9 cellular contexts compared by ENCODE assay signal in genomic region chr3:133477497-133477896, GRCh38.
A peak's percentile ranks its signal among the peaks of the same experiment; 100 is the strongest.
DNase-seq lines count a peak whose midpoint lies in the region; ATAC-seq, FAIRE-seq and TF ChIP-seq lines count a peak whose summit lies in the region.
"Had no signal": no experiment of that assay in that cellular context is flagged by ENCODE, and none has a peak within 500 bp of the region (broad histone marks: within the 10 kb centered on the region; RNA-seq: fewer than 3 reads in every experiment).

No MANE protein-coding gene starts in this region.

- RAD21 ChIA-PET in GM12878 (lab: Charles Lee; ENCODE audit: unreplicated experiment) = interaction anchor here (1.0 to 1.3 kb wide), 2 partner anchors 10 to 11 kb away, joined by 3 to 5 read pairs; no protein-coding TSS in a partner anchor

- POLR2A ChIA-PET in GM12878 (lab: Charles Lee) = interaction anchor here (2.3 to 5.9 kb wide), 2 partner anchors 10 to 96 kb away, joined by 13 to 38 read pairs; partner anchors contain the start of gene CDV3

- H3K27ac Mint-ChIP-seq in Calu3 (ENCODE audit: unreplicated experiment) = no peak overlapping the region

- 0 out of 4 replicates have a peak, but pooled peaks of 1 of the 2 experiments have one; percentile 12 for TF ChIP-seq EP300 in GM12878 (IDR thresholded peaks at IDR 0.05; ENCODE audit: borderline replicate concordance in 1 of 2, control insufficient read depth in 1 of 2, low read depth in 2 of 2, low read length in 2 of 2)

- in situ Hi-C loops in GM12878 (cut with MboI) = no loop called here

- peak overlapping the region; percentile 97 for H3K27ac ChIP-seq in GM12878 (ENCODE audit: control insufficient read depth, insufficient read depth)
- H3K27ac ChIP-seq: parathyroid adenoma had no signal

- BruUV-seq in GM12878 (replicated peaks; lab: Mats Ljungman, UMichigan) = no TSS peak
- BruUV-seq in Calu3 (replicated peaks; lab: Mats Ljungman, UMichigan) = no TSS peak

- DNase-seq in GM18507 (ENCODE audit: extremely low spot score, insufficient read length, low read depth) (no peak), GM12878 (ENCODE audit: low read depth, low spot score) (peak; percentile 82), Calu3 (no peak), NCI-H226 (no peak), left cardiac atrium (no peak), NCI-H510A (lab: John Stamatoyannopoulos, UW) (no peak)

- no peaks in the 10 kb centered on the region for H3K27me3 Mint-ChIP-seq in Calu3 (ENCODE audit: unreplicated experiment)

- peak overlapping the region; percentile 63 for H3K9ac ChIP-seq in GM12878 (ENCODE audit: control insufficient read depth, insufficient read depth, low read length)
- H3K9ac ChIP-seq: parathyroid adenoma had no signal

- no peak overlapping the region for H3K4me3 Mint-ChIP-seq in Calu3 (ENCODE audit: low read depth, unreplicated experiment)

- ATAC-seq in GM21447 (IDR thresholded peaks at IDR 0.05; ENCODE audit: unreplicated experiment) (peak; percentile 38), HG03159 (IDR thresholded peaks at IDR 0.05; ENCODE audit: unreplicated experiment) (peak; percentile 54), GM12878 (peak; percentile 60), left cardiac atrium (no peak)

- peaks cover 10% of the 10 kb centered on the region for H3K79me2 ChIP-seq in GM12878 (ENCODE audit: control insufficient read depth, insufficient read depth, low read length)
- H3K79me2 ChIP-seq: parathyroid adenoma had no signal

- H3K4me3 ChIP-seq in GM12878 = no peak overlapping the region; the same call in 1 of the 2 replicates

- H4K20me1 ChIP-seq in GM12878 (ENCODE audit: control insufficient read depth, insufficient read depth) = no peaks in the 10 kb centered on the region

- no peaks in the 10 kb centered on the region; a peak in 1 of 4 replicates for H3K36me3 ChIP-seq in GM12878 (ENCODE audit: control insufficient read depth in 2 of 2, insufficient read depth in 2 of 2, low read length in 1 of 2)

- no peaks in the 10 kb centered on the region for H3K9me3 Mint-ChIP-seq in Calu3 (ENCODE audit: low read depth, unreplicated experiment)

- H3K4me1 Mint-ChIP-seq in Calu3 (ENCODE audit: low read depth, unreplicated experiment) = peaks cover 16% of the 10 kb centered on the region

- H3K4me2 ChIP-seq in GM12878 (ENCODE audit: control insufficient read depth, insufficient read depth) = peak overlapping the region; percentile 64

- TF ChIP-seq RAD21 in GM12878 (IDR thresholded peaks at IDR 0.05; ENCODE audit: insufficient read depth, low read depth, low read length) = no peak

- CTCF ChIA-PET in GM12878 (lab: Yijun Ruan, JAX) (interaction anchor here (1.0 to 5.4 kb wide), 5 partner anchors 10 to 101 kb away, joined by 3 to 44 read pairs (median 4); partner anchors contain the start of gene CDV3), Calu3 (lab: Charles Lee) (no interaction called here)

- peaks cover 7% of the 10 kb centered on the region for H3K36me3 Mint-ChIP-seq in Calu3 (ENCODE audit: insufficient read depth, unreplicated experiment)

- no peak for TF ChIP-seq CTCF in GM12878 (IDR thresholded peaks at IDR 0.05 in 2 of 3, conservative IDR thresholded peaks at IDR 0.05 in 1 of 3; ENCODE audit: control insufficient read depth in 2 of 3, extremely low read depth in 1 of 3, insufficient read depth in 1 of 3, low read depth in 3 of 3, low read length in 3 of 3)
- TF ChIP-seq CTCF in Calu3 (IDR thresholded peaks at IDR 0.05; ENCODE audit: unreplicated experiment) = no peak

- no peak overlapping the region for H2AFZ ChIP-seq in GM12878 (ENCODE audit: control insufficient read depth, low read depth, low read length)

- H3K9me3 ChIP-seq in GM12878 (replicated peaks; ENCODE audit: control insufficient read depth, insufficient read depth, low read length) = no peaks in the 10 kb centered on the region

- H3K4me1 ChIP-seq in GM12878 (ENCODE audit: control insufficient read depth, insufficient read depth, low read length) = peaks cover 65% of the 10 kb centered on the region

- no peak for TF ChIP-seq POLR2A in GM12878 (IDR thresholded peaks at IDR 0.05; ENCODE audit: low read depth, low read length)

- FAIRE-seq in GM18507 (lab: Jason Lieb, UNC) = peak; percentile 87
- FAIRE-seq in GM12878 (lab: Jason Lieb, UNC) = no peak

- intact Hi-C loops in GM12878 (cut with micrococcal nuclease; ENCODE audit: unreplicated experiment) = loop anchor here (5.0 kb wide), 1 partner anchor 145 kb away; no protein-coding TSS in a partner anchor
- intact Hi-C loops in Calu3 (cut with micrococcal nuclease; ENCODE audit: unreplicated experiment) = no loop called here
- intact Hi-C loops in left cardiac atrium (cut with DNase I) = no loop called here

- SMC1A ChIA-PET in GM12878 (lab: Charles Lee; ENCODE audit: uncharacterized antibody, unreplicated experiment) = interaction anchor here (0.8 to 20.9 kb wide), 8 partner anchors 12 to 101 kb away, joined by 4 to 380 read pairs (median 8); partner anchors contain the start of gene CDV3

- H3K27me3 ChIP-seq in GM12878 (replicated peaks in 1 of 2; ENCODE audit: control insufficient read depth in 2 of 2, insufficient read depth in 2 of 2, low read length in 1 of 2) = no peaks in the 10 kb centered on the region

TF ChIP-seq in GM12878, 131 proteins besides CTCF, POLR2A, EP300 and RAD21:
- 0 out of 2 replicates have a peak, but pooled peaks have one; percentile 56 for TF ChIP-seq NFIC (IDR thresholded peaks at IDR 0.05; ENCODE audit: low read depth, low read length)
- 0 out of 2 replicates have a peak, but pooled peaks have one; percentile 22 for TF ChIP-seq TAF1 (IDR thresholded peaks at IDR 0.05; ENCODE audit: borderline replicate concordance, low read depth, low read length)
- peak; percentile 72 for TF ChIP-seq CREM (IDR thresholded peaks at IDR 0.05; ENCODE audit: low read depth)
- TF ChIP-seq CREB1 (IDR thresholded peaks at IDR 0.05; ENCODE audit: low read depth) = peak; percentile 77
- peak; percentile 49; the same call in 1 of the 2 replicates for TF ChIP-seq TCF12 (IDR thresholded peaks at IDR 0.05; ENCODE audit: low read depth, low read length)
- TF ChIP-seq ZNF217 (IDR thresholded peaks at IDR 0.05) = no peak
- no peak for TF ChIP-seq TCF7 (IDR thresholded peaks at IDR 0.05; ENCODE audit: borderline replicate concordance)
- peak; percentile 93 for TF ChIP-seq MEF2A (IDR thresholded peaks at IDR 0.05; ENCODE audit: insufficient read depth, low read depth, low read length)
- TF ChIP-seq TCF3 (IDR thresholded peaks at IDR 0.05; ENCODE audit: borderline replicate concordance, insufficient read depth, low read depth, low read length) = 0 out of 2 replicates have a peak, but pooled peaks have one; percentile 46
- peak; percentile 49; the same call in 1 of the 2 replicates for TF ChIP-seq ZBED1 (IDR thresholded peaks at IDR 0.05; ENCODE audit: borderline replicate concordance)
- no peak for TF ChIP-seq ESRRA (IDR thresholded peaks at IDR 0.05; ENCODE audit: low read length)
- TF ChIP-seq ATF7 (IDR thresholded peaks at IDR 0.05; ENCODE audit: low read depth) = peak; percentile 78
- TF ChIP-seq, protein P1, sequence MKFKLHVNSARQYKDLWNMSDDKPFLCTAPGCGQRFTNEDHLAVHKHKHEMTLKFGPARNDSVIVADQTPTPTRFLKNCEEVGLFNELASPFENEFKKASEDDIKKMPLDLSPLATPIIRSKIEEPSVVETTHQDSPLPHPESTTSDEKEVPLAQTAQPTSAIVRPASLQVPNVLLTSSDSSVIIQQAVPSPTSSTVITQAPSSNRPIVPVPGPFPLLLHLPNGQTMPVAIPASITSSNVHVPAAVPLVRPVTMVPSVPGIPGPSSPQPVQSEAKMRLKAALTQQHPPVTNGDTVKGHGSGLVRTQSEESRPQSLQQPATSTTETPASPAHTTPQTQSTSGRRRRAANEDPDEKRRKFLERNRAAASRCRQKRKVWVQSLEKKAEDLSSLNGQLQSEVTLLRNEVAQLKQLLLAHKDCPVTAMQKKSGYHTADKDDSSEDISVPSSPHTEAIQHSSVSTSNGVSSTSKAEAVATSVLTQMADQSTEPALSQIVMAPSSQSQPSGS (IDR thresholded peaks at IDR 0.05; ENCODE audit: low read length) = peak; percentile 91
- no peak for TF ChIP-seq WRNIP1 (IDR thresholded peaks at IDR 0.05; ENCODE audit: borderline replicate concordance, low read depth, low read length)
- peak; percentile 55 for TF ChIP-seq RUNX3 (IDR thresholded peaks at IDR 0.05; ENCODE audit: low read length)
- peak; percentile 57 for TF ChIP-seq MEF2B (IDR thresholded peaks at IDR 0.05; ENCODE audit: partially characterized antibody, poor library complexity, severe bottlenecking)
- TF ChIP-seq JUNB (IDR thresholded peaks at IDR 0.05) = peak; percentile 46; the same call in 1 of the 2 replicates
- TF ChIP-seq EED (IDR thresholded peaks at IDR 0.05; ENCODE audit: low read depth) = no peak

Comparison
In these comparisons a context has a peak if more than half of its experiments do, and no peak if none do; other contexts are left out.
1. ATAC-seq: peak in GM21447 (single experiment), HG03159 (single experiment) and GM12878 (single experiment); none in left cardiac atrium (0 of 2).